In genomic region chr1:95115708-95116137, GRCh38 we compare ENCODE assay signal across 2 cellular contexts.
A peak's percentile ranks its signal among the peaks of the same experiment; 100 is the strongest.
TF ChIP-seq lines count a peak whose summit lies in the region.

No MANE protein-coding gene starts in this region.

TF ChIP-seq in HCT116, 20 proteins besides CTCF, POLR2A, EP300 and RAD21:
- TF ChIP-seq CEBPB (IDR thresholded peaks at IDR 0.05; ENCODE audit: low read depth) (peak; percentile 70), FOSL1 (IDR thresholded peaks at IDR 0.05; ENCODE audit: low read depth) (no peak), MAX (IDR thresholded peaks at IDR 0.05) (no peak)

TF ChIP-seq in H1, 55 proteins besides CTCF, POLR2A, EP300 and RAD21:
- TF ChIP-seq CEBPB (IDR thresholded peaks at IDR 0.05; ENCODE audit: low read depth, low read length) (peak; percentile 11; the same call in 1 of the 2 replicates), TBP (IDR thresholded peaks at IDR 0.05; ENCODE audit: low read depth, low read length) (no peak), FOSL1 (IDR thresholded peaks at IDR 0.05; ENCODE audit: insufficient read depth, low read depth, low read length) (no peak), EGR1 (IDR thresholded peaks at IDR 0.05; ENCODE audit: borderline replicate concordance, low read depth, low read length) (no peak), EZH2 (IDR thresholded peaks at IDR 0.05; ENCODE audit: low read depth, low read length, severe bottlenecking) (no peak), GTF2F1 (IDR thresholded peaks at IDR 0.05; ENCODE audit: borderline replicate concordance, low read depth, low read length) (no peak), NRF1 (IDR thresholded peaks at IDR 0.05; ENCODE audit: low read depth, low read length) (no peak), JUND (IDR thresholded peaks at IDR 0.05; ENCODE audit: low read length) (no peak)
